Comparison of ENCODE assay signal across 26 cellular contexts in genomic region chr14:103341250-103342129, GRCh38. TPM values are rescaled to one million over a fixed set of nuclear protein-coding genes. Genes with fewer than 3 reads are reported as not detected.
DNase-seq lines count a peak whose midpoint lies in the region; ATAC-seq and TF ChIP-seq lines count a peak whose summit lies in the region.
"Had no signal": no experiment of that assay in that cellular context is flagged by ENCODE, and none has a peak within 500 bp of the region (broad histone marks: within the 10 kb centered on the region; RNA-seq: fewer than 3 reads in every experiment).

No MANE protein-coding gene starts in this region.

- TF ChIP-seq POLR2A in GM18505 (IDR thresholded peaks at IDR 0.05; ENCODE audit: borderline replicate concordance, extremely low read depth, insufficient read depth, insufficient read length) = peak; percentile 19

- no peaks in the 10 kb centered on the region for H3K27me3 ChIP-seq in heart right ventricle
- H3K27me3 ChIP-seq: brain microvascular endothelial cell, pancreas, right atrium auricular region, SJSA1, upper lobe of right lung had no signal

- POLR2A ChIA-PET in activated CD4-positive, alpha-beta T cell treated with anti-CD3 and anti-CD28 coated beads for 36 hours (lab: Charles Lee) = interaction anchor here (0.5 to 0.6 kb wide), 2 partner anchors 128 to 174 kb away, joined by 3 to 4 read pairs; no protein-coding TSS in a partner anchor

- H3K4me3 ChIP-seq in heart right ventricle = no peak overlapping the region
- H3K4me3 ChIP-seq: left ventricle myocardium inferior, pancreas, right atrium auricular region, SJSA1, upper lobe of right lung had no signal

- intact Hi-C loops in activated CD4-positive, alpha-beta T cell treated with anti-CD3 and anti-CD28 coated beads for 36 hours (cut with DNase I, micrococcal nuclease) = no loop called here
- intact Hi-C loops in heart right ventricle (cut with DNase I) = loop anchor here in 1 of 10 donors (10.0 kb wide), 1 partner anchor 123 kb away; no protein-coding TSS in a partner anchor

- H3K27ac Mint-ChIP-seq in activated CD4-positive, alpha-beta T cell treated with anti-CD3 and anti-CD28 coated beads for 36 hours = peak overlapping the region; percentile 42
- H3K27ac Mint-ChIP-seq in activated T-helper 17 cell treated with anti-CD3 and anti-CD28 coated beads, Interleukin-2, amount 50 U/mL, for 72 hours = peak overlapping the region; percentile 25
- no peak overlapping the region for H3K27ac Mint-ChIP-seq in neural crest cell (ENCODE audit: unreplicated experiment)
- H3K27ac Mint-ChIP-seq: activated CD4-positive, alpha-beta T cell treated with anti-CD3 and anti-CD28 coated beads, Interleukin-2, amount 10 ng/mL, durations not matched to agents 24 days and 14 days had no signal

- whole genome bisulfite sequencing in heart right ventricle, 2 donors = 76 to 78% methylated on average over 5 of the region's 5 CpGs

- H3K9me3 ChIP-seq in heart right ventricle = no peaks in the 10 kb centered on the region
- H3K9me3 ChIP-seq: left ventricle myocardium inferior, pancreas, right atrium auricular region, SJSA1, upper lobe of right lung had no signal

- TF ChIP-seq CTCF in neural crest cell (conservative IDR thresholded peaks at IDR 0.05) (no peak), heart right ventricle (IDR thresholded peaks at IDR 0.05) (no peak)

- H3K9me3 Mint-ChIP-seq in activated CD4-positive, alpha-beta T cell treated with anti-CD3 and anti-CD28 coated beads for 36 hours (ENCODE audit: low read depth) = no peaks in the 10 kb centered on the region
- H3K9me3 Mint-ChIP-seq in activated T-helper 17 cell treated with anti-CD3 and anti-CD28 coated beads, Interleukin-2, amount 50 U/mL, for 72 hours = no peaks in the 10 kb centered on the region
- no peaks in the 10 kb centered on the region for H3K9me3 Mint-ChIP-seq in neural crest cell
- H3K9me3 Mint-ChIP-seq: activated CD4-positive, alpha-beta T cell treated with anti-CD3 and anti-CD28 coated beads, Interleukin-2, amount 10 ng/mL, durations not matched to agents 24 days and 14 days; CD14-positive monocyte; naive thymus-derived CD4-positive, alpha-beta T cell had no signal

- CTCF ChIA-PET in activated CD4-positive, alpha-beta T cell treated with anti-CD3 and anti-CD28 coated beads for 36 hours (lab: Charles Lee) = interaction anchor here (0.6 to 1.3 kb wide), 2 partner anchors 7 to 49 kb away, joined by 3 to 6 read pairs; no protein-coding TSS in a partner anchor

- H3K4me1 Mint-ChIP-seq in activated CD4-positive, alpha-beta T cell treated with anti-CD3 and anti-CD28 coated beads for 36 hours = peaks cover 33% of the 10 kb centered on the region
- peaks cover 16% of the 10 kb centered on the region for H3K4me1 Mint-ChIP-seq in activated T-helper 17 cell treated with anti-CD3 and anti-CD28 coated beads, Interleukin-2, amount 50 U/mL, for 72 hours
- H3K4me1 Mint-ChIP-seq in neural crest cell = peaks cover 21% of the 10 kb centered on the region

- no peak overlapping the region for H3K27ac ChIP-seq in heart right ventricle
- H3K27ac ChIP-seq: 22Rv1, brain microvascular endothelial cell, left ventricle myocardium inferior, pancreas, right atrium auricular region, SJSA1, upper lobe of right lung, VCaP had no signal

- H3K36me3 ChIP-seq in heart right ventricle = peaks cover 7 to 93% (median 79%) of the 10 kb centered on the region in 9 donors

- H3K4me3 Mint-ChIP-seq in activated CD4-positive, alpha-beta T cell treated with anti-CD3 and anti-CD28 coated beads for 36 hours = no peak overlapping the region
- H3K4me3 Mint-ChIP-seq in activated T-helper 17 cell treated with anti-CD3 and anti-CD28 coated beads, Interleukin-2, amount 50 U/mL, for 72 hours = no peak overlapping the region
- peak overlapping the region; percentile 49 for H3K4me3 Mint-ChIP-seq in neural crest cell
- H3K4me3 Mint-ChIP-seq: activated CD4-positive, alpha-beta T cell treated with anti-CD3 and anti-CD28 coated beads, Interleukin-2, amount 10 ng/mL, durations not matched to agents 24 days and 14 days; CD14-positive monocyte; naive thymus-derived CD4-positive, alpha-beta T cell had no signal

- no peak for ATAC-seq in activated CD4-positive, alpha-beta T cell treated with anti-CD3 and anti-CD28 coated beads for 36 hours
- no peak for ATAC-seq in GM18505 (IDR thresholded peaks at IDR 0.05; ENCODE audit: unreplicated experiment)
- no peak for ATAC-seq in activated T-helper 17 cell treated with anti-CD3 and anti-CD28 coated beads, Interleukin-2, amount 50 U/mL, for 72 hours (replicated peaks)
- no peak for ATAC-seq in heart right ventricle
- ATAC-seq: naive thymus-derived CD4-positive, alpha-beta T cell; pancreas; upper lobe of right lung had no signal

- H3K36me3 Mint-ChIP-seq in activated CD4-positive, alpha-beta T cell treated with anti-CD3 and anti-CD28 coated beads for 36 hours (ENCODE audit: low read depth) = peaks cover 77% of the 10 kb centered on the region
- peaks cover 92% of the 10 kb centered on the region for H3K36me3 Mint-ChIP-seq in activated T-helper 17 cell treated with anti-CD3 and anti-CD28 coated beads, Interleukin-2, amount 50 U/mL, for 72 hours (ENCODE audit: low read depth)
- H3K36me3 Mint-ChIP-seq in neural crest cell (ENCODE audit: low read depth) = peaks cover 44% of the 10 kb centered on the region

- no peak for DNase-seq in activated CD4-positive, alpha-beta T cell treated with anti-CD3 and anti-CD28 coated beads for 36 hours
- DNase-seq in activated CD4-positive, alpha-beta T cell treated with anti-CD3 and anti-CD28 coated beads for 1 hour = no peak
- DNase-seq in neural crest cell (ENCODE audit: low read depth, low spot score) = no peak
- DNase-seq in D341Med (ENCODE audit: low spot score) = no peak
- DNase-seq in NCI-H526 (lab: John Stamatoyannopoulos, UW) = no peak
- no peak for DNase-seq in heart right ventricle
- DNase-seq: activated CD4-positive, alpha-beta T cell treated with anti-CD3 and anti-CD28 coated beads, Interleukin-2, amount 10 ng/mL, durations not matched to agents 24 days and 14 days; activated effector memory CD4-positive, alpha-beta T cell treated with Interleukin-2 at 50 U/mL for 16 hours; brain microvascular endothelial cell; Kasumi-1; left ventricle myocardium inferior; midbrain; naive thymus-derived CD4-positive, alpha-beta T cell; NCI-H1694; NCI-H446 treated with DMSO at 0.1 percent for 48 hours; pancreas; RPMI8226; stimulated activated CD4-positive, alpha-beta T cell treated with anti-CD3 and anti-CD28 coated beads, Interleukin-2, amount 100 ng/mL, for 48 hours; upper lobe of right lung had no signal

- peaks cover 0 to 36% (median 16%) of the 10 kb centered on the region in 9 donors for H3K4me1 ChIP-seq in heart right ventricle
- H3K4me1 ChIP-seq: SJSA1 had no signal

- H3K27me3 Mint-ChIP-seq in activated CD4-positive, alpha-beta T cell treated with anti-CD3 and anti-CD28 coated beads for 36 hours = no peaks in the 10 kb centered on the region
- no peaks in the 10 kb centered on the region for H3K27me3 Mint-ChIP-seq in activated T-helper 17 cell treated with anti-CD3 and anti-CD28 coated beads, Interleukin-2, amount 50 U/mL, for 72 hours
- H3K27me3 Mint-ChIP-seq in neural crest cell (ENCODE audit: low read depth) = no peaks in the 10 kb centered on the region
- H3K27me3 Mint-ChIP-seq: activated CD4-positive, alpha-beta T cell treated with anti-CD3 and anti-CD28 coated beads, Interleukin-2, amount 10 ng/mL, durations not matched to agents 24 days and 14 days; naive thymus-derived CD4-positive, alpha-beta T cell had no signal

RNA-seq across cellular contexts. Expression of gene EIF5, which starts 7.5 kb away (rescaled TPM):
- total RNA-seq in activated CD4-positive, alpha-beta T cell treated with anti-CD3 and anti-CD28 coated beads for 36 hours = 100 to 1,000 TPM; 222 to 234 TPM
- 100 to 1,000 TPM; 196 to 296 TPM for total RNA-seq in activated T-helper 17 cell treated with anti-CD3 and anti-CD28 coated beads, Interleukin-2, amount 50 U/mL, for 72 hours
- total RNA-seq in neural crest cell (458 and 483 TPM in 2 replicates), heart right ventricle (100 to 1,000 TPM; 163 to 323 (median 243) TPM)
- polyA plus RNA-seq in heart right ventricle = 100 to 1,000 TPM in 1 of 2 donors, 10 to 100 TPM in 1; 56.7 to 125 TPM

RNA-seq across cellular contexts. Expression of gene MARK3, which starts 43.7 kb away (rescaled TPM):
- total RNA-seq in activated CD4-positive, alpha-beta T cell treated with anti-CD3 and anti-CD28 coated beads for 36 hours = 10 to 100 TPM; 57.3 to 64.9 TPM
- 10 to 100 TPM; 61.2 to 80.8 TPM for total RNA-seq in activated T-helper 17 cell treated with anti-CD3 and anti-CD28 coated beads, Interleukin-2, amount 50 U/mL, for 72 hours
- 98.8 and 109 TPM in 2 replicates for total RNA-seq in neural crest cell
- 100 to 1,000 TPM in 3 of 10 donors, 10 to 100 TPM in 7; 62.3 to 246 (median 72.6) TPM for total RNA-seq in heart right ventricle
- polyA plus RNA-seq in heart right ventricle = 100 to 1,000 TPM in 1 of 2 donors, 10 to 100 TPM in 1; 85.4 to 136 TPM
